18 cellular contexts compared by ENCODE assay signal in the genomic region with DNA sequence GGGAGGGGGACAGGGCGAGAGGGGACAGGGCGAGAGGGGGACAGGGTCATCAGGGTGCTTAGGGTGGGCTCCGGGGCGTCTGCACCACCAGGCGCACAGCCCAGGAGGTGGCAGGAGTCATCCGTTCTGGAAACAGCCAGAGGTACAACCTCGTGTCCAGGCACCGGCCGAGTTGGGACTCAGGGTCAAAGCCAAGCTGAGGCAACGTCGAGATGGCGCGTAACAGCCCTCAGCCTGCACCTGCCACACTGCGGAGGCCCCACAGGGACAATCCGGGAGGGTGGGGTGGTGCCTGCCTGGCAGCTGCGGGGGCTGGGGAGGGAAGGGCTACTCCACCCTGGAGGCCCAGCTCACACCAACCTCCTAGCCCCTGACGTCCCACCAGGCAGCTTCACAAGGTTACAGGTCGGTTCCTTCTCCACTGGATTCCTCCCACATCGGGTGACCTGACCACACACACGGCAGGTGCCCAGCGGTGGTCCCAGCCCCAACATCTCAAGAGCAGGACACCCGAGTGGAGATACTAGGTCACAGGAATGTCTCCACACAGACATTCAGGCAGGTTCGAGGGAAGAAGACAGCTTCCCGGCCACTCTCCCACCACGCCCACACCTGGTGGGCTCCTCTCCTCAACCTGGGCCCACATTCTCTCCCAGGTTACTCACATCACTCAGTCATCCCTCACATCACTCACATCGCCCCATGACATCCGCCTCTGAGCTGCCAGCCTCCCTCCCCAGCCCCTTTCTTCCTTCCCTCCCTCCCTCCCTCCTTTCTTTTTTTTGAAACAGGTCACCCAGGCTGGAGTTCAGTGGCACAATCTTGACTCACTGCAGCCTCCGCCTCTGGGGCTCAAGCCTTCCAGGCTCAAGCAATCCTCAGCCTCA. TPM values are rescaled to one million over a fixed set of nuclear protein-coding genes. Genes with fewer than 3 reads are reported as not detected.
A peak's percentile ranks its signal among the peaks of the same experiment; 100 is the strongest.
DNase-seq lines count a peak whose midpoint lies in the region; ATAC-seq, FAIRE-seq and TF ChIP-seq lines count a peak whose summit lies in the region.
"Had no signal": no experiment of that assay in that cellular context is flagged by ENCODE, and none has a peak within 500 bp of the region (broad histone marks: within the 10 kb centered on the region; RNA-seq: fewer than 3 reads in every experiment).

No MANE protein-coding gene starts in this region.

- no peak overlapping the region for H3K4me3 ChIP-seq in BLaER1
- H3K4me3 ChIP-seq in PC-3 (ENCODE audit: low read length): no peak overlapping the region
- no peak overlapping the region for H3K4me3 ChIP-seq in kidney (ENCODE audit: low read length in 2 of 2)
- no peak overlapping the region for H3K4me3 ChIP-seq in osteoblast (ENCODE audit: insufficient read depth, low read length)
- H3K4me3 ChIP-seq: GM12878, K562, smooth muscle cell, uterus had no signal

- intact Hi-C loops in PC-3 (cut with micrococcal nuclease) (no loop called here), kidney (cut with DNase I) (no loop called here)

- H4K20me1 ChIP-seq in BLaER1 (peaks cover 38% of the 10 kb centered on the region), PC-3 (ENCODE audit: low read length) (no peaks in the 10 kb centered on the region), osteoblast (ENCODE audit: insufficient read depth, low read length) (no peaks in the 10 kb centered on the region)

- no peak for FAIRE-seq in kidney (lab: Jason Lieb, UNC)
- FAIRE-seq: GM12878, K562 had no signal

- no peaks in the 10 kb centered on the region for H3F3A ChIP-seq in PC-3 (ENCODE audit: low read length, unreplicated experiment)

- no peaks in the 10 kb centered on the region for H3K9me3 ChIP-seq in BLaER1
- no peaks in the 10 kb centered on the region for H3K9me3 ChIP-seq in PC-3 (ENCODE audit: low read length)
- H3K9me3 ChIP-seq in kidney (ENCODE audit: control insufficient read depth in 1 of 2, low read length in 2 of 2): no peaks in the 10 kb centered on the region
- H3K9me3 ChIP-seq in osteoblast (ENCODE audit: low read depth, low read length): no peaks in the 10 kb centered on the region
- H3K9me3 ChIP-seq: neutrophil, uterus had no signal

- DNase-seq in PC-3: peak; percentile 9
- DNase-seq in kidney: peak; percentile 87
- DNase-seq in osteoblast (ENCODE audit: insufficient read length, low spot score, missing footprints): peak; percentile 35
- no peak for DNase-seq in cerebellar cortex (ENCODE audit: low spot score)
- no peak for DNase-seq in NCI-H1436 treated with DMSO at 0.1 percent for 48 hours (lab: John Stamatoyannopoulos, UW)
- no peak for DNase-seq in NCI-H526 (lab: John Stamatoyannopoulos, UW)
- no peak for DNase-seq in GOT3 (lab: John Stamatoyannopoulos, UW)
- DNase-seq: activated naive CD4-positive, alpha-beta T cell; COR-L47; NCI-H1092; SIG-M5; stimulated activated naive B cell treated with anti-CD40 and anti-IgM and Interleukin-4, amounts not matched to agents 10 μg/mL and 1 μg/mL and 100 μg/mL, for 72 hours had no signal

- peaks cover 95% of the 10 kb centered on the region for H3K4me1 ChIP-seq in BLaER1
- no peaks in the 10 kb centered on the region for H3K4me1 ChIP-seq in PC-3 (ENCODE audit: insufficient read depth, low read length)
- H3K4me1 ChIP-seq in kidney (ENCODE audit: control insufficient read depth in 1 of 2, insufficient read depth in 1 of 2, low read depth in 1 of 2, low read length in 2 of 2): peaks cover 0 to 13% of the 10 kb centered on the region in 2 donors
- peaks cover 3% of the 10 kb centered on the region for H3K4me1 ChIP-seq in osteoblast (ENCODE audit: insufficient read depth, low read length)
- H3K4me1 ChIP-seq: uterus had no signal

- H3K4me2 ChIP-seq in BLaER1 (peak overlapping the region; percentile 83), PC-3 (ENCODE audit: low read length) (no peak overlapping the region), osteoblast (ENCODE audit: insufficient read depth, low read length) (no peak overlapping the region)

- H3K9ac ChIP-seq in BLaER1: no peak overlapping the region
- H3K9ac ChIP-seq in PC-3 (ENCODE audit: low read length): no peak overlapping the region
- H3K9ac ChIP-seq in kidney (ENCODE audit: low read length in 2 of 2): no peak overlapping the region

- TF ChIP-seq CTCF in PC-3 (conservative IDR thresholded peaks at IDR 0.05; ENCODE audit: low read depth, low read length) (no peak), kidney (IDR thresholded peaks at IDR 0.05; ENCODE audit: borderline replicate concordance, extremely low read depth, insufficient read depth) (no peak), osteoblast (IDR thresholded peaks at IDR 0.05; ENCODE audit: extremely low read depth, low read depth, low read length) (no peak)

- no peaks in the 10 kb centered on the region for H3K79me2 ChIP-seq in PC-3 (ENCODE audit: low read length)
- no peaks in the 10 kb centered on the region for H3K79me2 ChIP-seq in osteoblast (ENCODE audit: insufficient read depth, low read length)

- no TSS peak for BruUV-seq in PC-3 (replicated peaks; lab: Mats Ljungman, UMichigan)

- POLR2A ChIA-PET in PC-3 (lab: Charles Lee; ENCODE audit: unreplicated experiment): no interaction called here

- CTCF ChIA-PET in PC-3 (lab: Charles Lee): no interaction called here

- H3K27ac ChIP-seq in BLaER1 (peak overlapping the region; percentile 69), PC-3 (ENCODE audit: low read length) (no peak overlapping the region), kidney (ENCODE audit: low read depth in 2 of 2, low read length in 2 of 2) (peak overlapping the region; percentile 80 to 88), osteoblast (ENCODE audit: low read depth, low read length) (no peak overlapping the region)
- H3K27ac ChIP-seq: neutrophil, uterus had no signal

- H2AFZ ChIP-seq in PC-3 (ENCODE audit: low read length): no peak overlapping the region
- no peak overlapping the region for H2AFZ ChIP-seq in osteoblast (ENCODE audit: low read length)

- no peak; the same call in 1 of the 2 replicates for ATAC-seq in PC-3
- ATAC-seq: GM12878; K562; stimulated activated naive B cell treated with anti-CD40 and anti-IgM and Interleukin-4, amounts not matched to agents 10 μg/mL and 1 μg/mL and 100 μg/mL, for 72 hours had no signal

- no peaks in the 10 kb centered on the region for H3K9me2 ChIP-seq in PC-3 (replicated peaks; ENCODE audit: low read length)

- H3K36me3 ChIP-seq in BLaER1 (no peaks in the 10 kb centered on the region), PC-3 (ENCODE audit: low read depth, low read length) (no peaks in the 10 kb centered on the region), kidney (ENCODE audit: control insufficient read depth in 1 of 2, insufficient read depth in 2 of 2, low read length in 2 of 2) (no peaks in the 10 kb centered on the region), osteoblast (ENCODE audit: insufficient read depth, low read length) (no peaks in the 10 kb centered on the region)
- H3K36me3 ChIP-seq: neutrophil, uterus had no signal

- H3K27me3 ChIP-seq in BLaER1 (no peaks in the 10 kb centered on the region), PC-3 (ENCODE audit: low read length) (no peaks in the 10 kb centered on the region), osteoblast (ENCODE audit: insufficient read depth, low read length) (peaks cover 3% of the 10 kb centered on the region)
- H3K27me3 ChIP-seq: uterus had no signal

RNA-seq across cellular contexts. Expression of gene RPH3AL, which starts 47.3 kb away (rescaled TPM):
- total RNA-seq in PC-3 (2014; rRNA removed): 24.9 and 30.8 TPM in 2 replicates
- total RNA-seq in kidney: 55.9 TPM
- 18.1 TPM for polyA plus RNA-seq in kidney (ENCODE audit: insufficient read depth, low read depth, low replicate concordance)
- 2.9 and 3.2 TPM in 2 replicates for total RNA-seq in osteoblast

Comparison
In these comparisons a context has a peak if more than half of its experiments do, and no peak if none do; other contexts are left out.
1. H3K27ac ChIP-seq: peak in BLaER1 (single experiment) and kidney (2 of 2); none in PC-3 (single experiment) and osteoblast (single experiment).
2. DNase-seq: peak in PC-3 (single experiment), kidney (single experiment) and osteoblast (single experiment); none in cerebellar cortex (single experiment), NCI-H1436 treated with DMSO at 0.1 percent for 48 hours (single experiment), NCI-H526 (0 of 2) and GOT3 (single experiment).